ENCODE assay signal across 11 cellular contexts in genomic region chr16:2206780-2207433, GRCh38. TPM values are rescaled to one million over a fixed set of nuclear protein-coding genes. Genes with fewer than 3 reads are reported as not detected.
DNase-seq lines count a peak whose midpoint lies in the region; ATAC-seq and TF ChIP-seq lines count a peak whose summit lies in the region.
"Had no signal": no experiment of that assay in that cellular context is flagged by ENCODE, and none has a peak within 500 bp of the region (broad histone marks: within the 10 kb centered on the region; RNA-seq: fewer than 3 reads in every experiment).

No MANE protein-coding gene starts in this region.

- 96% methylated on average over 23 of the region's 23 CpGs for WGBS in mesenchymal stem cell

- H4K8ac ChIP-seq in mesenchymal stem cell (ENCODE audit: low read length) = peak overlapping the region; percentile 41

- H3K4me3 ChIP-seq in GM23338 = no peak overlapping the region
- H3K4me3 ChIP-seq in mesenchymal stem cell (ENCODE audit: insufficient read depth in 1 of 2, low read depth in 1 of 2, low read length in 2 of 2) = peak overlapping the region in 1 of 2 experiments; percentile 94

- POLR2A ChIA-PET in HEK293T (lab: Yijun Ruan, JAX) = interaction anchor here (0.9 to 2.9 kb wide), 5 partner anchors 9 to 184 kb away, joined by 3 to 12 read pairs (median 6); partner anchors contain the start of genes ECI1 and TRAF7

- H3K4me1 Mint-ChIP-seq in GM23338 = peaks cover 16% of the 10 kb centered on the region

- peaks cover 4% of the 10 kb centered on the region; the same call in 1 of the 2 replicates for H3K4me1 ChIP-seq in GM23338 (ENCODE audit: insufficient read depth)
- peaks cover 31% of the 10 kb centered on the region for H3K4me1 ChIP-seq in mesenchymal stem cell (ENCODE audit: control insufficient read depth, insufficient read depth, low read depth, low read length)

- H4K20me1 ChIP-seq in GM23338 (replicated peaks; ENCODE audit: insufficient read depth) = no peaks in the 10 kb centered on the region; the same call in 1 of the 2 replicates

- H3K79me2 ChIP-seq in GM23338 (replicated peaks; ENCODE audit: insufficient read depth) = no peaks in the 10 kb centered on the region

- H3K9me3 ChIP-seq in mesenchymal stem cell (ENCODE audit: control insufficient read depth, low read length) = no peaks in the 10 kb centered on the region
- H3K9me3 ChIP-seq: gastroesophageal sphincter had no signal

- no peak overlapping the region; the same call in 1 of the 2 replicates for H3K4me2 ChIP-seq in GM23338
- H3K4me2 ChIP-seq in mesenchymal stem cell (ENCODE audit: low read length, poor library complexity, severe bottlenecking) = no peak overlapping the region

- peak overlapping the region; percentile 22 for H3K9ac ChIP-seq in mesenchymal stem cell (ENCODE audit: low read length)

- H3K4ac ChIP-seq in mesenchymal stem cell (ENCODE audit: low read depth in 1 of 2, low read length in 2 of 2) = no peak overlapping the region

- TF ChIP-seq CTCF in C4-2B (conservative IDR thresholded peaks at IDR 0.05) = no peak
- no peak for TF ChIP-seq CTCF in GM23338 (conservative IDR thresholded peaks at IDR 0.05; ENCODE audit: low read depth in 2 of 2)
- no peak for TF ChIP-seq CTCF in VCaP (conservative IDR thresholded peaks at IDR 0.05)

- no peak overlapping the region for H3K23ac ChIP-seq in mesenchymal stem cell (ENCODE audit: low read length in 2 of 2)

- no peak for ATAC-seq in GM23338
- no peak for ATAC-seq in HG02798 (IDR thresholded peaks at IDR 0.05; ENCODE audit: poor library complexity, unreplicated experiment)
- ATAC-seq: gastroesophageal sphincter had no signal

- H2AFZ ChIP-seq in GM23338 (no peak overlapping the region), mesenchymal stem cell (ENCODE audit: low read depth, low read length) (no peak overlapping the region)

- H3K27ac ChIP-seq in C4-2B (peak overlapping the region; percentile 92), GM23338 (ENCODE audit: low read depth) (no peak overlapping the region), VCaP (peak overlapping the region; percentile 89), mesenchymal stem cell (ENCODE audit: low read length, poor library complexity, severe bottlenecking) (no peak overlapping the region)

- peak overlapping the region; percentile 84 for H3K4me3 Mint-ChIP-seq in GM23338

- H3K36me3 ChIP-seq in GM23338 (ENCODE audit: insufficient read depth) (no peaks in the 10 kb centered on the region), mesenchymal stem cell (ENCODE audit: control insufficient read depth in 1 of 2, insufficient read depth in 2 of 2, low read depth in 1 of 2, low read length in 2 of 2) (peaks cover 26 to 56% of the 10 kb centered on the region in 2 experiments)

- H3K27me3 ChIP-seq in GM23338 (ENCODE audit: insufficient read depth) = 0 out of 2 replicates have a peak, but pooled peaks cover 4% of the 10 kb centered on the region
- H3K27me3 ChIP-seq in mesenchymal stem cell (ENCODE audit: control insufficient read depth in 1 of 2, insufficient read depth in 1 of 2, low read length in 2 of 2) = no peaks in the 10 kb centered on the region
- H3K27me3 ChIP-seq: gastroesophageal sphincter had no signal

- no peak overlapping the region for H3K18ac ChIP-seq in mesenchymal stem cell (ENCODE audit: low read depth in 1 of 2, low read length in 2 of 2)

- H3F3A ChIP-seq in GM23338 (replicated peaks; ENCODE audit: low read depth) = peaks cover 14% of the 10 kb centered on the region; the same call in 1 of the 2 replicates

- no peak overlapping the region for H3K27ac Mint-ChIP-seq in GM23338

- no peak overlapping the region for H2BK120ac ChIP-seq in mesenchymal stem cell (ENCODE audit: low read depth, low read length)

- no peak overlapping the region for H3K14ac ChIP-seq in mesenchymal stem cell (ENCODE audit: low read length in 2 of 2)

- CTCF ChIA-PET in HEK293T (lab: Yijun Ruan, JAX) = no interaction called here

- no peak overlapping the region for H2BK5ac ChIP-seq in mesenchymal stem cell (ENCODE audit: low read depth, low read length, poor library complexity, severe bottlenecking)

- no peak overlapping the region for H2AK5ac ChIP-seq in mesenchymal stem cell (ENCODE audit: low read length, severe bottlenecking)

- peaks cover 17% of the 10 kb centered on the region for H3K36me3 Mint-ChIP-seq in GM23338 (ENCODE audit: low read depth)

- H2BK15ac ChIP-seq in mesenchymal stem cell (ENCODE audit: low read depth, poor library complexity, severe bottlenecking) = no peak overlapping the region

- no peak overlapping the region for H2BK12ac ChIP-seq in mesenchymal stem cell (ENCODE audit: low read length in 2 of 2)

- H3K27me3 Mint-ChIP-seq in GM23338 (ENCODE audit: insufficient read depth, low read depth, poor library complexity) = peaks cover 22% of the 10 kb centered on the region

- no peaks in the 10 kb centered on the region for H3K9me3 Mint-ChIP-seq in GM23338

- no peak overlapping the region for H4K91ac ChIP-seq in mesenchymal stem cell (ENCODE audit: low read length)

- H3K79me1 ChIP-seq in mesenchymal stem cell (replicated peaks; ENCODE audit: low read length, poor library complexity, severe bottlenecking) = peaks cover 30% of the 10 kb centered on the region

- DNase-seq in GM23338 (ENCODE audit: low spot score) (no peak), mesenchymal stem cell (no peak), HEK293T (ENCODE audit: extremely low spot score) (no peak), GM19238 (ENCODE audit: insufficient read length, low spot score) (no peak)
- DNase-seq in NK-92 treated with Interleukin-12 subunit alpha and Interleukin-12 subunit beta, amount 100 ng/mL, for 24 hours (lab: John Stamatoyannopoulos, UW) = no peak
- DNase-seq: aorta, NCI-H2081 treated with DMSO at 0.1 percent for 48 hours had no signal

- H3K9me2 ChIP-seq in GM23338 (ENCODE audit: insufficient read depth) = no peaks in the 10 kb centered on the region

TF ChIP-seq in GM23338, 12 proteins besides CTCF, POLR2A, EP300 and RAD21 (continues in another document):
- TF ChIP-seq, protein P1, sequence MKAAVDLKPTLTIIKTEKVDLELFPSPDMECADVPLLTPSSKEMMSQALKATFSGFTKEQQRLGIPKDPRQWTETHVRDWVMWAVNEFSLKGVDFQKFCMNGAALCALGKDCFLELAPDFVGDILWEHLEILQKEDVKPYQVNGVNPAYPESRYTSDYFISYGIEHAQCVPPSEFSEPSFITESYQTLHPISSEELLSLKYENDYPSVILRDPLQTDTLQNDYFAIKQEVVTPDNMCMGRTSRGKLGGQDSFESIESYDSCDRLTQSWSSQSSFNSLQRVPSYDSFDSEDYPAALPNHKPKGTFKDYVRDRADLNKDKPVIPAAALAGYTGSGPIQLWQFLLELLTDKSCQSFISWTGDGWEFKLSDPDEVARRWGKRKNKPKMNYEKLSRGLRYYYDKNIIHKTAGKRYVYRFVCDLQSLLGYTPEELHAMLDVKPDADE (IDR thresholded peaks at IDR 0.05) = no peak
- TF ChIP-seq ZNF331 (CRISPR knock-in tag; IDR thresholded peaks at IDR 0.05; ENCODE audit: low read depth) (no peak), NANOG (IDR thresholded peaks at IDR 0.05; ENCODE audit: borderline replicate concordance) (no peak), POLR2AphosphoS5 (IDR thresholded peaks at IDR 0.05; ENCODE audit: low read depth) (no peak), EZH2 (IDR thresholded peaks at IDR 0.05; ENCODE audit: low read depth, unreplicated experiment) (no peak), JUNB (IDR thresholded peaks at IDR 0.05; ENCODE audit: unreplicated experiment) (no peak), ZNF114 (CRISPR knock-in tag; IDR thresholded peaks at IDR 0.05) (no peak), STAT1 (IDR thresholded peaks at IDR 0.05; ENCODE audit: unreplicated experiment) (no peak)

TF ChIP-seq in HEK293T, 16 proteins besides CTCF, POLR2A, EP300 and RAD21:
- no peak for TF ChIP-seq ELF4 (IDR thresholded peaks at IDR 0.05)

RNA-seq across cellular contexts. Expression of gene MLST8, which starts 1.7 kb away (rescaled TPM):
- 98.1 and 138 TPM in 2 replicates for total RNA-seq in GM23338 (2014; rRNA removed; shearing (Covaris generic))
- 55.3 and 58.8 TPM in 2 replicates for polyA plus RNA-seq in GM23338 (2016; fragmentation: Nextera tagmentation; extraction: Ambion mirVana)
- polyA plus RNA-seq in mesenchymal stem cell (2013, experiment 1 of 2) = 45.9 TPM
- 45.0 TPM for polyA plus RNA-seq in mesenchymal stem cell (2013, experiment 2 of 2)

RNA-seq across cellular contexts. Expression of gene BRICD5, which starts 3.8 kb away (rescaled TPM):
- 3.8 and 5.3 TPM in 2 replicates for total RNA-seq in GM23338 (2014; rRNA removed; shearing (Covaris generic))
- polyA plus RNA-seq in GM23338 (2016; fragmentation: Nextera tagmentation; extraction: Ambion mirVana) = 4.8 and 6.3 TPM in 2 replicates
- 1.4 TPM for polyA plus RNA-seq in mesenchymal stem cell (2013, experiment 1 of 2)
- polyA plus RNA-seq in mesenchymal stem cell (2013, experiment 2 of 2) = 2.1 TPM

RNA-seq across cellular contexts. Expression of gene PGP, which starts 7.7 kb away (rescaled TPM):
- 59.3 and 80.3 TPM in 2 replicates for total RNA-seq in GM23338 (2014; rRNA removed; shearing (Covaris generic))
- polyA plus RNA-seq in GM23338 (2016; fragmentation: Nextera tagmentation; extraction: Ambion mirVana) = 44.4 and 52.1 TPM in 2 replicates
- polyA plus RNA-seq in mesenchymal stem cell (2013, experiment 1 of 2) = 22.1 TPM
- 22.2 TPM for polyA plus RNA-seq in mesenchymal stem cell (2013, experiment 2 of 2)

RNA-seq across cellular contexts. Expression of gene CASKIN1, which starts 10.5 kb away (rescaled TPM):
- 2.4 and 6.2 TPM in 2 replicates for total RNA-seq in GM23338 (2014; rRNA removed; shearing (Covaris generic))
- 1.0 TPM in 2 replicates for polyA plus RNA-seq in GM23338 (2016; fragmentation: Nextera tagmentation; extraction: Ambion mirVana)
- polyA plus RNA-seq in mesenchymal stem cell (2013, experiment 1 of 2) = 0.12 TPM
- 0.08 TPM for polyA plus RNA-seq in mesenchymal stem cell (2013, experiment 2 of 2)

RNA-seq across cellular contexts. Expression of gene E4F1, which starts 16.5 kb away (rescaled TPM):
- 42.0 and 45.5 TPM in 2 replicates for total RNA-seq in GM23338 (2014; rRNA removed; shearing (Covaris generic))
- polyA plus RNA-seq in GM23338 (2016; fragmentation: Nextera tagmentation; extraction: Ambion mirVana) = 22.6 and 22.7 TPM in 2 replicates
- 9.4 TPM for polyA plus RNA-seq in mesenchymal stem cell (2013, experiment 1 of 2)
- 9.8 TPM for polyA plus RNA-seq in mesenchymal stem cell (2013, experiment 2 of 2)

Comparison
In these comparisons a context has a peak if more than half of its experiments do, and no peak if none do; other contexts are left out.
1. H3K27ac ChIP-seq: peak in C4-2B (single experiment) and VCaP (single experiment); none in GM23338 (single experiment) and mesenchymal stem cell (single experiment).